Comparison of ENCODE assay signal across 15 cellular contexts in the genomic region with DNA sequence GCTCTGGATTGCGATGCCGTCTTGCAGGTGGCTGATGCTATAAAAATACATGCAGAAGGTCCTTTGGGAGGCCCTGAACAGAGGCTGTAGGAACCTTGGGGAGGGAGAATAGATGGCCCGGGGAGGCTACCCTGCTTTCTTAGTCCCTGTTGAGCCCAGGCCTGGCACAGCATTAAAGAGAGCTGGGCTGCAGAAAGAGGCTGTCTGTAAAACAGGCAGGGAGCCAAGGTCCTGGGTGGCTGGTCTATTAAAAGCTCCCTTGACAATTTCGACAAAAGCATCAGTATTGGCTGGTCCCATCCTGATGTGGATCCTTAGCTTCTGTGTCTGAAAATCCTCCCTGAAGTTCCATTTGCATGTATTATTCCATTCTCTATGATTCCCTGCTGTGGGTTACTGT.
"Had no signal": no experiment of that assay in that cellular context is flagged by ENCODE, and none has a peak within 500 bp of the region (broad histone marks: within the 10 kb centered on the region; RNA-seq: fewer than 3 reads in every experiment).

No MANE protein-coding gene starts in this region.

- FAIRE-seq: endometrium had no signal

- H3K4me3 Mint-ChIP-seq: activated B cell treated with CpG ODN at 0.5 μM for 24 hours; activated CD4-positive, alpha-beta T cell treated with anti-CD3 and anti-CD28 coated beads, Interleukin-2, amount 10 ng/mL, durations not matched to agents 24 days and 14 days; activated naive CD4-positive, alpha-beta T cell treated with anti-CD3 and anti-CD28 coated beads, Interleukin-2, amount 50 U/mL, for 24 hours; activated T-helper 1 cell treated with anti-CD3 and anti-CD28 coated beads, Interleukin-12 subunit alpha, Interleukin-12 subunit beta, Interleukin-2, Interleukin-4 antibody, amounts not matched to agents 30 ng/mL and 10 ng/mL and 1 ng/mL, durations not matched to agents 14 hours and 24 hours and 36 hours; T-helper 1 cell treated with Interleukin-12 subunit alpha and Interleukin-12 subunit beta and Interleukin-4 antibody, amounts not matched to agents 30 μg/mL and 1 μg/mL, for 36 hours had no signal

- H3K27me3 Mint-ChIP-seq: activated B cell treated with CpG ODN at 0.5 μM for 24 hours; activated CD4-positive, alpha-beta T cell treated with anti-CD3 and anti-CD28 coated beads, Interleukin-2, amount 10 ng/mL, durations not matched to agents 24 days and 14 days; activated naive CD4-positive, alpha-beta T cell treated with anti-CD3 and anti-CD28 coated beads, Interleukin-2, amount 50 U/mL, for 24 hours; brain had no signal

- H3K27me3 ChIP-seq: tibial nerve had no signal

- H3K9me3 Mint-ChIP-seq: activated naive CD4-positive, alpha-beta T cell treated with anti-CD3 and anti-CD28 coated beads, Interleukin-2, amount 50 U/mL, for 24 hours had no signal

- H3K4me3 ChIP-seq: dorsolateral prefrontal cortex, skin epidermis, tibial nerve had no signal

- ATAC-seq: esophagus mucosa, left lobe of liver, SK-N-SH treated with all-trans-retinoic acid at 6 μM for 48 hours had no signal

- DNase-seq: activated B cell treated with CpG ODN at 0.5 μM for 24 hours; activated CD4-positive, alpha-beta T cell treated with anti-CD3 and anti-CD28 coated beads, Interleukin-2, amount 10 ng/mL, durations not matched to agents 24 days and 14 days; amniotic stem cell; mesenchymal stem cell had no signal

- H3K36me3 ChIP-seq: tibial nerve had no signal

- H3K36me3 Mint-ChIP-seq: activated naive CD4-positive, alpha-beta T cell treated with anti-CD3 and anti-CD28 coated beads, Interleukin-2, amount 50 U/mL, for 24 hours; brain had no signal

- H3K27ac ChIP-seq: dorsolateral prefrontal cortex, skin epidermis had no signal

- H3K27ac Mint-ChIP-seq: activated B cell treated with CpG ODN at 0.5 μM for 24 hours; activated CD4-positive, alpha-beta T cell treated with anti-CD3 and anti-CD28 coated beads, Interleukin-2, amount 10 ng/mL, durations not matched to agents 24 days and 14 days; activated naive CD4-positive, alpha-beta T cell treated with anti-CD3 and anti-CD28 coated beads, Interleukin-2, amount 50 U/mL, for 24 hours; activated T-helper 1 cell treated with anti-CD3 and anti-CD28 coated beads, Interleukin-12 subunit alpha, Interleukin-12 subunit beta, Interleukin-2, Interleukin-4 antibody, amounts not matched to agents 30 ng/mL and 10 ng/mL and 1 ng/mL, durations not matched to agents 14 hours and 24 hours and 36 hours; T-helper 1 cell treated with Interleukin-12 subunit alpha and Interleukin-12 subunit beta and Interleukin-4 antibody, amounts not matched to agents 30 μg/mL and 1 μg/mL, for 36 hours had no signal

- H3K9me3 ChIP-seq: tibial nerve had no signal

- H3K4me1 Mint-ChIP-seq: activated B cell treated with CpG ODN at 0.5 μM for 24 hours; activated CD4-positive, alpha-beta T cell treated with anti-CD3 and anti-CD28 coated beads, Interleukin-2, amount 10 ng/mL, durations not matched to agents 24 days and 14 days; activated naive CD4-positive, alpha-beta T cell treated with anti-CD3 and anti-CD28 coated beads, Interleukin-2, amount 50 U/mL, for 24 hours had no signal
